ENCODE assay signal across 10 cellular contexts in the genomic region with DNA sequence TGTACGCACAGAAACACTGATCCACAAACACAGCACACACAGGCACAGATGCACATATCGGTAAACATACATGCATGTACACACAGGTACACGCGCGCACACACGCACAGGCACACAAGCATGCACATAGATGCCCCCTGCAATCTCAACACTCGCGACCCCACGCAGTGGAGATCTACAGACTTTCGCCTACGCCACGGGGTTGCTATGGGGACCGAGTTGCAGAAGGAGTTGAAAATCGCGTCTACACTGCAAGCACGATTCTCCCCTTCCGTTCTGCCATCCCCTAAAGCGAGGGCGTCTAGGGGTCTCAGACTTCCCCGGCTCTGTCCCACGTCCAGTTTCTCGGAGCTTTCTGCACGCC. TPM values are rescaled to one million over a fixed set of nuclear protein-coding genes. Genes with fewer than 3 reads are reported as not detected.
DNase-seq lines count a peak whose midpoint lies in the region; ATAC-seq and TF ChIP-seq lines count a peak whose summit lies in the region.
"Had no signal": no experiment of that assay in that cellular context is flagged by ENCODE, and none has a peak within 500 bp of the region (broad histone marks: within the 10 kb centered on the region; RNA-seq: fewer than 3 reads in every experiment).

No MANE protein-coding gene starts in this region.

- peak; percentile 2 for ATAC-seq in SK-N-SH treated with all-trans-retinoic acid at 6 μM for 48 hours

- peak overlapping the region; percentile 4 for H4K8ac ChIP-seq in trophoblast cell (ENCODE audit: low read depth, low read length)

- H3K36me3 Mint-ChIP-seq in CD4-positive, alpha-beta memory T cell, result no peaks in the 10 kb centered on the region

- H3K9ac ChIP-seq in fibroblast of lung (ENCODE audit: insufficient read depth, low read length) (no peak overlapping the region), trophoblast cell (ENCODE audit: low read length) (peak overlapping the region; percentile 76)

- WGBS in trophoblast cell (ENCODE audit: extremely low coverage, insufficient coverage, insufficient read length), result no CpG with 5 or more reads among the region's 23 CpGs

- TF ChIP-seq CTCF in fibroblast of lung (conservative IDR thresholded peaks at IDR 0.05 in 1 of 2, IDR thresholded peaks at IDR 0.05 in 1 of 2; ENCODE audit: low read depth in 1 of 2, low read length in 2 of 2), result no peak

- peaks cover 12 to 21% (median 18%) of the 10 kb centered on the region in 4 donors for H3K4me1 Mint-ChIP-seq in CD4-positive, alpha-beta memory T cell

- H3K9me3 ChIP-seq in CD4-positive, alpha-beta memory T cell (ENCODE audit: control insufficient read depth in 1 of 2, low read length in 2 of 2), result no peaks in the 10 kb centered on the region
- H3K9me3 ChIP-seq in fibroblast of lung (ENCODE audit: control insufficient read depth, insufficient read depth, low read depth, low read length) (no peaks in the 10 kb centered on the region), trophoblast cell (ENCODE audit: insufficient read depth, low read depth, low read length) (peaks cover 4% of the 10 kb centered on the region)

- peak overlapping the region; percentile 50 to 81 (median 60) for H3K4me3 Mint-ChIP-seq in CD4-positive, alpha-beta memory T cell

- no peaks in the 10 kb centered on the region for H3K36me3 ChIP-seq in CD4-positive, alpha-beta memory T cell (ENCODE audit: insufficient read depth, low read length)
- H3K36me3 ChIP-seq in fibroblast of lung (ENCODE audit: control insufficient read depth, insufficient read depth, low read length), result no peaks in the 10 kb centered on the region
- H3K36me3 ChIP-seq in trophoblast cell (ENCODE audit: control insufficient read depth in 1 of 2, insufficient read depth in 2 of 2, low read length in 2 of 2), result peaks cover 20 to 24% of the 10 kb centered on the region in 2 experiments

- H3K27ac Mint-ChIP-seq in CD4-positive, alpha-beta memory T cell, result peak overlapping the region in 5 of 7 donors; percentile 7 to 74 (median 36)

- peaks cover 18% of the 10 kb centered on the region for H3K4me1 ChIP-seq in CD4-positive, alpha-beta memory T cell (ENCODE audit: insufficient read depth, low read length)
- H3K4me1 ChIP-seq in fibroblast of lung (ENCODE audit: control insufficient read depth, extremely low read depth, insufficient read depth, low read length) (no peaks in the 10 kb centered on the region), trophoblast cell (ENCODE audit: control insufficient read depth in 1 of 2, insufficient read depth in 2 of 2, low read length in 2 of 2) (peaks cover 31 to 33% of the 10 kb centered on the region in 2 experiments)

- H3K18ac ChIP-seq in trophoblast cell (ENCODE audit: low read length), result peak overlapping the region; percentile 81

- H3K4me2 ChIP-seq in fibroblast of lung (ENCODE audit: extremely low read depth, insufficient read depth, low read length) (peak overlapping the region; percentile 71), trophoblast cell (ENCODE audit: low read length) (peak overlapping the region; percentile 80)

- peaks cover 18% of the 10 kb centered on the region for H3K79me1 ChIP-seq in trophoblast cell (ENCODE audit: low read length)

- H2AFZ ChIP-seq in fibroblast of lung (ENCODE audit: low read length) (no peak overlapping the region), trophoblast cell (ENCODE audit: insufficient read depth, low read length, poor library complexity) (peak overlapping the region; percentile 50)

- peak overlapping the region; percentile 72 for H3K4ac ChIP-seq in trophoblast cell (ENCODE audit: low read depth, low read length)

- DNase-seq in CD4-positive, alpha-beta memory T cell, result peak in 1 of 5 donors; percentile 8
- DNase-seq in fibroblast of lung (ENCODE audit: low read depth in 2 of 2) (no peak), trophoblast cell (no peak), HEK293T (ENCODE audit: extremely low spot score) (no peak), COR-L47 (lab: John Stamatoyannopoulos, UW) (no peak), NCI-H2171 (lab: John Stamatoyannopoulos, UW) (no peak), HCEC 1CT (no peak)
- DNase-seq: SHP77 had no signal

- peak overlapping the region; percentile 73 for H3K14ac ChIP-seq in trophoblast cell (ENCODE audit: low read length)

- H2BK12ac ChIP-seq in trophoblast cell (ENCODE audit: low read length), result peak overlapping the region; percentile 15

- H3K79me2 ChIP-seq in fibroblast of lung (ENCODE audit: control insufficient read depth, insufficient read depth, low read length) (no peaks in the 10 kb centered on the region), trophoblast cell (ENCODE audit: control insufficient read depth, insufficient read depth, low read length, poor library complexity) (peaks cover 7% of the 10 kb centered on the region)

- peak overlapping the region; percentile 45 for H2BK120ac ChIP-seq in trophoblast cell (ENCODE audit: insufficient read depth, low read length, poor library complexity)

- POLR2A ChIA-PET in CD4-positive, alpha-beta memory T cell (lab: Charles Lee; ENCODE audit: partially characterized antibody), result interaction anchor here (1.0 to 2.1 kb wide), 3 partner anchors 9 to 43 kb away, joined by 8 to 10 read pairs (median 9); a partner anchor contains a TSS
- POLR2A ChIA-PET in HEK293T (lab: Yijun Ruan, JAX), result interaction anchor here (1.0 kb wide), 1 partner anchor 9 kb away, joined by 3 read pairs; a partner anchor contains a TSS

- no peak overlapping the region for H2AK5ac ChIP-seq in trophoblast cell (ENCODE audit: low read length)

- H2BK5ac ChIP-seq in trophoblast cell (ENCODE audit: low read depth, low read length, poor library complexity), result peak overlapping the region; percentile 24

- peaks cover 2 to 8% of the 10 kb centered on the region in 2 donors for H3K27me3 Mint-ChIP-seq in CD4-positive, alpha-beta memory T cell

- peak overlapping the region; percentile 19 for H3K23ac ChIP-seq in trophoblast cell (ENCODE audit: low read length)

- H4K91ac ChIP-seq in trophoblast cell (ENCODE audit: low read depth, low read length), result peak overlapping the region; percentile 76

- no peaks in the 10 kb centered on the region for H3K27me3 ChIP-seq in CD4-positive, alpha-beta memory T cell (ENCODE audit: insufficient read depth, low read length)
- H3K27me3 ChIP-seq in fibroblast of lung (ENCODE audit: control insufficient read depth, insufficient read depth, low read length) (peaks cover 12% of the 10 kb centered on the region), trophoblast cell (ENCODE audit: insufficient read depth, low read length) (no peaks in the 10 kb centered on the region)

- CTCF ChIA-PET in CD4-positive, alpha-beta memory T cell (lab: Charles Lee; ENCODE audit: partially characterized antibody), result no interaction called here
- CTCF ChIA-PET in HEK293T (lab: Yijun Ruan, JAX), result no interaction called here

- peak overlapping the region in 1 of 2 donors; percentile 24 for H3K4me3 ChIP-seq in CD4-positive, alpha-beta memory T cell (ENCODE audit: low read length in 2 of 2)
- H3K4me3 ChIP-seq in fibroblast of lung (replicated peaks in 1 of 4; ENCODE audit: control extremely low read depth in 1 of 4, insufficient read depth in 1 of 4, low read depth in 3 of 4, low read length in 4 of 4) (peak overlapping the region in 3 of 4 experiments; percentile 12 to 51 (median 47)), trophoblast cell (ENCODE audit: low read depth, low read length) (peak overlapping the region; percentile 66)

- no peaks in the 10 kb centered on the region for H4K20me1 ChIP-seq in fibroblast of lung (ENCODE audit: control insufficient read depth, extremely low read depth, insufficient read depth, low read length)

- intact Hi-C loops in CD4-positive, alpha-beta memory T cell (cut with micrococcal nuclease), result no loop called here

- H4K12ac ChIP-seq in trophoblast cell (ENCODE audit: low read depth, low read length), result no peak overlapping the region

- H3K27ac ChIP-seq in CD4-positive, alpha-beta memory T cell (ENCODE audit: low read depth, low read length), result no peak overlapping the region
- no peak overlapping the region for H3K27ac ChIP-seq in fibroblast of lung (ENCODE audit: insufficient read depth, low read length)
- peak overlapping the region; percentile 54 for H3K27ac ChIP-seq in trophoblast cell (ENCODE audit: low read depth, low read length)

- H3K9me3 Mint-ChIP-seq in CD4-positive, alpha-beta memory T cell, result no peaks in the 10 kb centered on the region

TF ChIP-seq in SK-N-SH treated with all-trans-retinoic acid at 6 μM for 48 hours, 23 proteins besides CTCF, POLR2A, EP300 and RAD21 (continues in another document):
- TF ChIP-seq RARB (CRISPR knock-in tag; IDR thresholded peaks at IDR 0.05) (no peak), ZFP30 (CRISPR knock-in tag; IDR thresholded peaks at IDR 0.05) (no peak), CSDC2 (CRISPR knock-in tag; IDR thresholded peaks at IDR 0.05) (no peak), ISL1 (CRISPR knock-in tag; IDR thresholded peaks at IDR 0.05) (no peak)

TF ChIP-seq in HEK293T, 16 proteins besides CTCF, POLR2A, EP300 and RAD21:
- TF ChIP-seq NFRKB (IDR thresholded peaks at IDR 0.05) (no peak), FOXA1 (IDR thresholded peaks at IDR 0.05) (no peak), SUZ12 (IDR thresholded peaks at IDR 0.05) (no peak), L3MBTL2 (conservative IDR thresholded peaks at IDR 0.05) (no peak), CTBP1 (IDR thresholded peaks at IDR 0.05; ENCODE audit: borderline replicate concordance) (no peak), ARNT (IDR thresholded peaks at IDR 0.05) (no peak), TARDBP (IDR thresholded peaks at IDR 0.05) (no peak), HDGF (IDR thresholded peaks at IDR 0.05; ENCODE audit: borderline replicate concordance) (no peak), ELF4 (IDR thresholded peaks at IDR 0.05) (no peak)

RNA-seq across cellular contexts. Expression of a gene that starts 0.8 kb away (rescaled TPM):
- under 1 TPM; 0.69 to 0.76 TPM for total RNA-seq in CD4-positive, alpha-beta memory T cell
- under 1 TPM in 1 of 2 donors, not detected in 1; 0.25 TPM for polyA plus RNA-seq in CD4-positive, alpha-beta memory T cell
- total RNA-seq in fibroblast of lung, result 0.17 and 0.26 TPM in 2 replicates
- 0.07 and 0.12 TPM in 2 replicates for polyA plus RNA-seq in fibroblast of lung
- polyA plus RNA-seq in fibroblast of lung (2012), result 0.22 TPM in 2 replicates
- not detected in 2 replicates for polyA minus RNA-seq in fibroblast of lung (ENCODE audit: low replicate concordance)
- polyA plus RNA-seq in trophoblast cell (2013), result 10.5 and 10.6 TPM in 2 replicates
- total RNA-seq: dermis microvascular lymphatic vessel endothelial cell had no signal

RNA-seq across cellular contexts. Expression of a gene that starts 9.2 kb away (rescaled TPM):
- total RNA-seq in CD4-positive, alpha-beta memory T cell, result 10 to 100 TPM; 56.6 to 61.7 TPM
- polyA plus RNA-seq in CD4-positive, alpha-beta memory T cell, result 10 to 100 TPM; 11.0 to 26.2 TPM
- total RNA-seq in fibroblast of lung, result 18.5 and 19.0 TPM in 2 replicates
- 6.3 and 7.3 TPM in 2 replicates for polyA plus RNA-seq in fibroblast of lung
- polyA plus RNA-seq in fibroblast of lung (2012), result 9.5 and 12.6 TPM in 2 replicates
- 10.4 and 15.6 TPM in 2 replicates for polyA minus RNA-seq in fibroblast of lung (ENCODE audit: low replicate concordance)
- 31.1 and 32.5 TPM in 2 replicates for polyA plus RNA-seq in trophoblast cell (2013)
